Comparison of ENCODE assay signal across 9 cellular contexts in the genomic region with DNA sequence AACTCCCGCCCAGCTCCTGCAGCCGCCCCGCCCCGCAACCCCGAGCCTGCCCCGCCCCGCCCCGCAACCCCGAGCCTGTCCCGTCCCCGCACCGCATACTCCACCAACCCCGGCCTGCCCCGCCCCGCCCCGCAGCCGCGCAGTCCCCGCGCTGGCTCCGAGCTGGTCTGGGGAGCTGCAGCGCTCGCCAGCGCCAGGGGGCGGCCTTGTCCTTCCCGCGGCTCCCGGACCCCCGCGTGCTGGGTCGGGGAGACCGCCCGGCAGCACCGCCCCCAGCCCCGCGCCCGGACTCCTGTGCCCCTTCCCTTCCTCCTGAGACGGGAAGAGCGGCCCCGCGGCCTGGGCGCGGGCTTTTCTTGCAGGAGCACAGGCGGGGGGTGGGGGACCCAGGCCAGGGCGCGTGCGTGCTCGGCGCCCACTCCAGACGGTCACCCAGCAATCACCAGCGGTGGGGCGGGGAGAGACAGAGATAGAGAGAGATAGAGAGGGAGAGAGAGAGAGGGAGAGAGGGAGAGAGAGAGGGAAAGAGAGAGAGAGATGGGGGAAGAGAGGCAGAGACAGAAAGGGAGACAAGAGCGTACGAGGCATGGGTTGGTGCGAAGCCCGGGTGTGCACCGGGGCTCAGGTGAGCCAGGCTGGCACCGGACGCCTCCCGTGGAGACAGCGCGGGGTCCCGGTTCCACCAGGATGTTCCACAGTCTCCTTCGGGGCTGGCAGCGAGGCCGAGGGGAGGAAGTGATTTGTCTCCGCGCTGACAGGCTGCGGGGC. TPM values are rescaled to one million over a fixed set of nuclear protein-coding genes. Genes with fewer than 3 reads are reported as not detected.
DNase-seq lines count a peak whose midpoint lies in the region; ATAC-seq, FAIRE-seq and TF ChIP-seq lines count a peak whose summit lies in the region.
"Had no signal": no experiment of that assay in that cellular context is flagged by ENCODE, and none has a peak within 500 bp of the region (broad histone marks: within the 10 kb centered on the region; RNA-seq: fewer than 3 reads in every experiment).

No MANE protein-coding gene starts in this region.

- TF ChIP-seq CTCF in chondrocyte (IDR thresholded peaks at IDR 0.05) (peak; percentile 82), uterus (IDR thresholded peaks at IDR 0.05) (peak in 3 of 4 experiments; percentile 31 to 48 (median 40)), kidney (IDR thresholded peaks at IDR 0.05; ENCODE audit: borderline replicate concordance, extremely low read depth, insufficient read depth) (no peak)

- no peak for TF ChIP-seq POLR2A in uterus (IDR thresholded peaks at IDR 0.05)

- peak overlapping the region; percentile 64 for H3K4me3 Mint-ChIP-seq in chondrocyte (ENCODE audit: unreplicated experiment)
- peak overlapping the region; percentile 68 for H3K4me3 Mint-ChIP-seq in memory B cell

- no peak overlapping the region for H3K4me3 ChIP-seq in uterus
- no peak overlapping the region for H3K4me3 ChIP-seq in kidney (ENCODE audit: low read length in 2 of 2)

- H3K4me1 Mint-ChIP-seq in chondrocyte (ENCODE audit: low read depth) (peaks cover 6% of the 10 kb centered on the region), memory B cell (peaks cover 6% of the 10 kb centered on the region)

- no peaks in the 10 kb centered on the region for H3K36me3 Mint-ChIP-seq in chondrocyte (ENCODE audit: low read depth)
- H3K36me3 Mint-ChIP-seq in memory B cell: no peaks in the 10 kb centered on the region

- H3K27ac ChIP-seq in uterus (no peak overlapping the region), kidney (ENCODE audit: low read depth in 2 of 2, low read length in 2 of 2) (no peak overlapping the region)

- H3K9me3 Mint-ChIP-seq in chondrocyte (ENCODE audit: low read depth) (no peaks in the 10 kb centered on the region), memory B cell (no peaks in the 10 kb centered on the region)

- H3K4me1 ChIP-seq in uterus: peaks cover 0 to 4% of the 10 kb centered on the region in 2 donors
- peaks cover 0 to 4% of the 10 kb centered on the region in 2 donors for H3K4me1 ChIP-seq in kidney (ENCODE audit: control insufficient read depth in 1 of 2, insufficient read depth in 1 of 2, low read depth in 1 of 2, low read length in 2 of 2)

- DNase-seq in DMS 273 (lab: John Stamatoyannopoulos, UW; ENCODE audit: unreplicated experiment): peak; percentile 80
- DNase-seq in DMS 273 treated with DMSO at 0.1 percent for 48 hours (lab: John Stamatoyannopoulos, UW): no peak
- DNase-seq in NCI-H2171 treated with DMSO at 0.1 percent for 48 hours (lab: John Stamatoyannopoulos, UW): peak; percentile 72
- DNase-seq in chondrocyte (ENCODE audit: low spot score): no peak
- peak in 1 of 2 donors; percentile 46 for DNase-seq in memory B cell (ENCODE audit: low spot score in 2 of 2)
- no peak for DNase-seq in uterus
- no peak for DNase-seq in kidney

- H3K9me3 ChIP-seq in uterus (no peaks in the 10 kb centered on the region), kidney (ENCODE audit: control insufficient read depth in 1 of 2, low read length in 2 of 2) (no peaks in the 10 kb centered on the region)

- H3K9ac ChIP-seq in kidney (ENCODE audit: low read length in 2 of 2): no peak overlapping the region

- no peaks in the 10 kb centered on the region for H3K36me3 ChIP-seq in uterus
- no peaks in the 10 kb centered on the region for H3K36me3 ChIP-seq in kidney (ENCODE audit: control insufficient read depth in 1 of 2, insufficient read depth in 2 of 2, low read length in 2 of 2)

- no peak for FAIRE-seq in kidney (lab: Jason Lieb, UNC)
- FAIRE-seq: A204.1 had no signal

- intact Hi-C loops in uterus (cut with DNase I; ENCODE audit: low total_unique reads) (no loop called here), kidney (cut with DNase I) (no loop called here)

- peaks cover 9 to 18% of the 10 kb centered on the region in 2 donors for H3K27me3 ChIP-seq in uterus

- H3K27me3 Mint-ChIP-seq in chondrocyte (ENCODE audit: low read depth) (peaks cover 48% of the 10 kb centered on the region), memory B cell (peaks cover 28% of the 10 kb centered on the region)

- peak; percentile 78 for ATAC-seq in memory B cell (ENCODE audit: low read depth)
- ATAC-seq in GM19467 (IDR thresholded peaks at IDR 0.05; ENCODE audit: unreplicated experiment): no peak

- H3K27ac Mint-ChIP-seq in chondrocyte (ENCODE audit: unreplicated experiment): no peak overlapping the region
- peak overlapping the region; percentile 45 for H3K27ac Mint-ChIP-seq in memory B cell

RNA-seq across cellular contexts. Expression of a gene that starts 14.7 kb away (rescaled TPM):
- total RNA-seq in chondrocyte: 31.9 to 37.3 TPM (median 35.9 TPM) in 3 replicates
- 10 to 100 TPM; 14.7 to 42.0 (median 28.0) TPM for total RNA-seq in uterus
- total RNA-seq in kidney: 33.1 TPM
- 22.2 TPM for polyA plus RNA-seq in kidney (ENCODE audit: insufficient read depth, low read depth, low replicate concordance)

RNA-seq across cellular contexts. Expression of a gene that starts 38.3 kb away (rescaled TPM):
- total RNA-seq in chondrocyte (42.6 to 52.4 TPM (median 51.0 TPM) in 3 replicates), uterus (10 to 100 TPM in 3 of 4 donors, 1 to 10 TPM in 1; 8.2 to 57.5 (median 19.1) TPM), kidney (30.9 TPM)
- polyA plus RNA-seq in kidney (ENCODE audit: insufficient read depth, low read depth, low replicate concordance): 7.1 TPM

Comparison
In these comparisons a context has a peak if more than half of its experiments do, and no peak if none do; other contexts are left out.
1. DNase-seq: peak in DMS 273 (single experiment) and NCI-H2171 treated with DMSO at 0.1 percent for 48 hours (single experiment); none in DMS 273 treated with DMSO at 0.1 percent for 48 hours (single experiment), chondrocyte (single experiment), uterus (0 of 2) and kidney (single experiment).